In genomic region chrX:114619874-114620273, GRCh38 we compare ENCODE assay signal across 11 cellular contexts. TPM values are rescaled to one million over a fixed set of nuclear protein-coding genes. Genes with fewer than 3 reads are reported as not detected.
A peak's percentile ranks its signal among the peaks of the same experiment; 100 is the strongest.
DNase-seq lines count a peak whose midpoint lies in the region; ATAC-seq and TF ChIP-seq lines count a peak whose summit lies in the region.
"Had no signal": no experiment of that assay in that cellular context is flagged by ENCODE, and none has a peak within 500 bp of the region (broad histone marks: within the 10 kb centered on the region; RNA-seq: fewer than 3 reads in every experiment).

No MANE protein-coding gene starts in this region.

- H4K20me1 ChIP-seq in MM.1S (ENCODE audit: insufficient read depth, low read length): no peaks in the 10 kb centered on the region

- no peaks in the 10 kb centered on the region for H3K36me3 Mint-ChIP-seq in CD4-positive, alpha-beta memory T cell
- H3K36me3 Mint-ChIP-seq in activated CD8-positive, alpha-beta memory T cell treated with anti-CD3 and anti-CD28 coated beads, Interleukin-2, amount 10 ng/mL, durations not matched to agents 7 days and 5 days: no peaks in the 10 kb centered on the region

- H3K9ac ChIP-seq in MM.1S (ENCODE audit: low read length): no peak overlapping the region

- intact Hi-C loops in esophagus squamous epithelium (cut with DNase I): no loop called here
- intact Hi-C loops in CD4-positive, alpha-beta memory T cell (cut with micrococcal nuclease): no loop called here

- POLR2A ChIA-PET in CD4-positive, alpha-beta memory T cell (lab: Charles Lee; ENCODE audit: partially characterized antibody): no interaction called here

- no peaks in the 10 kb centered on the region for H3K79me2 ChIP-seq in MM.1S (ENCODE audit: low read length)

- no peaks in the 10 kb centered on the region for H3K4me1 Mint-ChIP-seq in CD4-positive, alpha-beta memory T cell
- H3K4me1 Mint-ChIP-seq in activated CD8-positive, alpha-beta memory T cell treated with anti-CD3 and anti-CD28 coated beads, Interleukin-2, amount 10 ng/mL, durations not matched to agents 7 days and 5 days: no peaks in the 10 kb centered on the region

- 40 to 54% methylated on average over 2 of the region's 2 CpGs for WGBS in esophagus squamous epithelium, 2 donors

- H3K9me3 ChIP-seq in MM.1S (replicated peaks; ENCODE audit: insufficient read depth, low read length) (no peaks in the 10 kb centered on the region), esophagus squamous epithelium (no peaks in the 10 kb centered on the region)
- no peaks in the 10 kb centered on the region for H3K9me3 ChIP-seq in CD4-positive, alpha-beta memory T cell (ENCODE audit: control insufficient read depth in 1 of 2, low read length in 2 of 2)

- no peaks in the 10 kb centered on the region for H3K9me2 ChIP-seq in MM.1S (replicated peaks; ENCODE audit: insufficient read depth, low read length)

- no peak overlapping the region for H3K4me2 ChIP-seq in MM.1S (ENCODE audit: low read depth, low read length)

- H2AFZ ChIP-seq in MM.1S (ENCODE audit: low read length): no peak overlapping the region

- TF ChIP-seq CTCF in 22Rv1 (IDR thresholded peaks at IDR 0.05) (peak; percentile 39), MM.1S (IDR thresholded peaks at IDR 0.05; ENCODE audit: low read length) (peak; percentile 37), esophagus squamous epithelium (IDR thresholded peaks at IDR 0.05) (peak in 4 of 6 experiments; percentile 11 to 42 (median 31))

- no peaks in the 10 kb centered on the region for H3F3A ChIP-seq in MM.1S (ENCODE audit: insufficient read depth, low read length)

- H3K27me3 ChIP-seq in MM.1S (replicated peaks; ENCODE audit: insufficient read depth, low read length) (no peaks in the 10 kb centered on the region), esophagus squamous epithelium (no peaks in the 10 kb centered on the region)
- H3K27me3 ChIP-seq in CD4-positive, alpha-beta memory T cell (ENCODE audit: insufficient read depth, low read length): no peaks in the 10 kb centered on the region

- H3K4me1 ChIP-seq in MM.1S (ENCODE audit: low read length) (no peaks in the 10 kb centered on the region), esophagus squamous epithelium (no peaks in the 10 kb centered on the region)
- no peaks in the 10 kb centered on the region for H3K4me1 ChIP-seq in CD4-positive, alpha-beta memory T cell (ENCODE audit: insufficient read depth, low read length)

- no peak for DNase-seq in MM.1S
- DNase-seq in esophagus squamous epithelium (lab: John Stamatoyannopoulos, UW): no peak
- no peak for DNase-seq in CD4-positive, alpha-beta memory T cell
- no peak for DNase-seq in GF-D8 (lab: John Stamatoyannopoulos, UW)
- DNase-seq in activated CD8-positive, alpha-beta memory T cell treated with anti-CD3 and anti-CD28 coated beads, Interleukin-2, amount 10 ng/mL, durations not matched to agents 7 days and 5 days: no peak
- DNase-seq: DND-41 had no signal

- no peaks in the 10 kb centered on the region for H3K36me3 ChIP-seq in MM.1S (replicated peaks; ENCODE audit: insufficient read depth, low read length)
- no peaks in the 10 kb centered on the region for H3K36me3 ChIP-seq in esophagus squamous epithelium
- no peaks in the 10 kb centered on the region for H3K36me3 ChIP-seq in CD4-positive, alpha-beta memory T cell (ENCODE audit: insufficient read depth, low read length)

- no peak overlapping the region for H3K4me3 Mint-ChIP-seq in CD4-positive, alpha-beta memory T cell
- H3K4me3 Mint-ChIP-seq in activated CD8-positive, alpha-beta memory T cell treated with anti-CD3 and anti-CD28 coated beads, Interleukin-2, amount 10 ng/mL, durations not matched to agents 7 days and 5 days: no peak overlapping the region

- H3K4me3 ChIP-seq in MM.1S (ENCODE audit: low read length) (no peak overlapping the region), esophagus squamous epithelium (no peak overlapping the region)
- no peak overlapping the region for H3K4me3 ChIP-seq in CD4-positive, alpha-beta memory T cell (ENCODE audit: low read length in 2 of 2)

- H3K27ac ChIP-seq in 22Rv1 (no peak overlapping the region), MM.1S (ENCODE audit: low read length) (no peak overlapping the region), esophagus squamous epithelium (no peak overlapping the region)
- H3K27ac ChIP-seq in CD4-positive, alpha-beta memory T cell (ENCODE audit: low read depth, low read length): no peak overlapping the region

- no peaks in the 10 kb centered on the region for H3K27me3 Mint-ChIP-seq in CD4-positive, alpha-beta memory T cell
- H3K27me3 Mint-ChIP-seq in activated CD8-positive, alpha-beta memory T cell treated with anti-CD3 and anti-CD28 coated beads, Interleukin-2, amount 10 ng/mL, durations not matched to agents 7 days and 5 days: no peaks in the 10 kb centered on the region

- no peak for TF ChIP-seq POLR2A in esophagus squamous epithelium (IDR thresholded peaks at IDR 0.05)

- no peak overlapping the region for H3K27ac Mint-ChIP-seq in CD4-positive, alpha-beta memory T cell
- H3K27ac Mint-ChIP-seq in activated CD8-positive, alpha-beta memory T cell treated with anti-CD3 and anti-CD28 coated beads, Interleukin-2, amount 10 ng/mL, durations not matched to agents 7 days and 5 days: no peak overlapping the region

- CTCF ChIA-PET in CD4-positive, alpha-beta memory T cell (lab: Charles Lee; ENCODE audit: partially characterized antibody): no interaction called here
- CTCF ChIA-PET in activated CD8-positive, alpha-beta memory T cell treated with anti-CD3 and anti-CD28 coated beads, Interleukin-2, amount 10 ng/mL, durations not matched to agents 7 days and 5 days (lab: Charles Lee): no interaction called here

- ATAC-seq in GM18858 (IDR thresholded peaks at IDR 0.05; ENCODE audit: unreplicated experiment) (peak; percentile 85), GM21529 (IDR thresholded peaks at IDR 0.05; ENCODE audit: unreplicated experiment) (no peak)
- ATAC-seq in activated CD8-positive, alpha-beta memory T cell treated with anti-CD3 and anti-CD28 coated beads, Interleukin-2, amount 10 ng/mL, durations not matched to agents 7 days and 5 days: no peak

- H3K9me3 Mint-ChIP-seq in CD4-positive, alpha-beta memory T cell: peaks cover 0 to 2% (median 0%) of the 10 kb centered on the region in 8 donors
- peaks cover 4% of the 10 kb centered on the region for H3K9me3 Mint-ChIP-seq in activated CD8-positive, alpha-beta memory T cell treated with anti-CD3 and anti-CD28 coated beads, Interleukin-2, amount 10 ng/mL, durations not matched to agents 7 days and 5 days (ENCODE audit: low read depth)

RNA-seq across cellular contexts. Expression of gene HTR2C, which starts 36.0 kb away (rescaled TPM):
- total RNA-seq in esophagus squamous epithelium: not detected
- not detected for total RNA-seq in CD4-positive, alpha-beta memory T cell
- polyA plus RNA-seq in CD4-positive, alpha-beta memory T cell: not detected
- not detected for total RNA-seq in activated CD8-positive, alpha-beta memory T cell treated with anti-CD3 and anti-CD28 coated beads, Interleukin-2, amount 10 ng/mL, durations not matched to agents 7 days and 5 days
- total RNA-seq: pulmonary artery endothelial cell had no signal
- polyA plus RNA-seq: adipose tissue had no signal
